ENCODE assay signal across 8 cellular contexts in genomic region chr3:37967252-37967881, GRCh38. TPM values are rescaled to one million over a fixed set of nuclear protein-coding genes. Genes with fewer than 3 reads are reported as not detected.
DNase-seq lines count a peak whose midpoint lies in the region; ATAC-seq, FAIRE-seq and TF ChIP-seq lines count a peak whose summit lies in the region.

No MANE protein-coding gene starts in this region.

- peaks cover 0 to 50% (median 0%) of the 10 kb centered on the region in 9 donors for H3K36me3 ChIP-seq in heart right ventricle

- no peak overlapping the region for H3K27ac ChIP-seq in A549
- peak overlapping the region in 6 of 10 donors; percentile 0 to 84 (median 68) for H3K27ac ChIP-seq in heart right ventricle

- no peaks in the 10 kb centered on the region for H3K27me3 ChIP-seq in heart right ventricle

- peak; percentile 79 for TF ChIP-seq CTCF in A549 (IDR thresholded peaks at IDR 0.05)
- TF ChIP-seq CTCF in GM13977 (IDR thresholded peaks at IDR 0.05; ENCODE audit: extremely low read depth, insufficient read depth, missing control alignments), result peak; percentile 87
- peak; percentile 60 to 90 (median 87) for TF ChIP-seq CTCF in heart right ventricle (IDR thresholded peaks at IDR 0.05)

- CTCF ChIA-PET in A549 (lab: Yijun Ruan, JAX), result interaction anchor here (0.5 to 6.4 kb wide), 37 partner anchors 9 to 1238 kb away, joined by 3 to 74 read pairs (median 4); no protein-coding TSS in a partner anchor
- CTCF ChIA-PET in activated naive CD4-positive, alpha-beta T cell treated with anti-CD3 and anti-CD28 coated beads, Interleukin-2, amount 10 ng/mL, durations not matched to agents 7 days and 5 days (lab: Charles Lee), result interaction anchor here (0.6 to 5.0 kb wide), 26 partner anchors 9 to 476 kb away, joined by 3 to 37 read pairs (median 3); no protein-coding TSS in a partner anchor

- POLR2A ChIA-PET in A549 (lab: Yijun Ruan, JAX), result interaction anchor here (1.3 kb wide), 1 partner anchor 112 kb away, joined by 4 read pairs; no protein-coding TSS in a partner anchor

- peaks cover 13% of the 10 kb centered on the region for H3K27me3 Mint-ChIP-seq in activated naive CD4-positive, alpha-beta T cell treated with anti-CD3 and anti-CD28 coated beads, Interleukin-2, amount 10 ng/mL, durations not matched to agents 7 days and 5 days

- H3K4me3 ChIP-seq in A549 (no peak overlapping the region), heart right ventricle (no peak overlapping the region)

- peak; percentile 83 to 84 for TF ChIP-seq RAD21 in A549 (conservative IDR thresholded peaks at IDR 0.05 in 1 of 2, IDR thresholded peaks at IDR 0.05 in 1 of 2)

- peaks cover 36% of the 10 kb centered on the region for H3K4me1 ChIP-seq in A549
- peaks cover 10 to 64% (median 41%) of the 10 kb centered on the region in 9 donors for H3K4me1 ChIP-seq in heart right ventricle

- H3K4me1 Mint-ChIP-seq in activated naive CD4-positive, alpha-beta T cell treated with anti-CD3 and anti-CD28 coated beads, Interleukin-2, amount 10 ng/mL, durations not matched to agents 7 days and 5 days, result no peaks in the 10 kb centered on the region

- H3K4me3 Mint-ChIP-seq in activated naive CD4-positive, alpha-beta T cell treated with anti-CD3 and anti-CD28 coated beads, Interleukin-2, amount 10 ng/mL, durations not matched to agents 7 days and 5 days, result no peak overlapping the region

- 31% methylated on average over 7 of the region's 7 CpGs for WGBS in A549 (ENCODE audit: missing lambda C conversion rate)
- WGBS in heart right ventricle, 2 donors, result 41 to 44% methylated on average over 7 of the region's 7 CpGs

- ATAC-seq in A549 (peak; percentile 88 to 97), HG03175 (IDR thresholded peaks at IDR 0.05; ENCODE audit: unreplicated experiment) (peak; percentile 73), heart right ventricle (peak; percentile 59 to 80 (median 73))

- TF ChIP-seq EP300 in A549 (IDR thresholded peaks at IDR 0.05), result no peak

- H3K27ac Mint-ChIP-seq in activated naive CD4-positive, alpha-beta T cell treated with anti-CD3 and anti-CD28 coated beads, Interleukin-2, amount 10 ng/mL, durations not matched to agents 7 days and 5 days, result no peak overlapping the region

- no peak overlapping the region; the same call in 2 of the 3 replicates for H3K4me2 ChIP-seq in A549

- TF ChIP-seq POLR2A in A549 (IDR thresholded peaks at IDR 0.05; ENCODE audit: low read length), result no peak

- intact Hi-C loops in heart right ventricle (cut with DNase I), result loop anchor here in 8 of 10 donors (1.0 to 5.0 kb wide), 5 partner anchors 111 to 115 kb away; no protein-coding TSS in a partner anchor

- DNase-seq in A549 (ENCODE audit: low read depth in 1 of 2, low spot score in 1 of 2) (peak; percentile 74 to 82), GM13977 (ENCODE audit: low spot score) (peak; percentile 70), SK-MEL-5 (ENCODE audit: low read depth, low spot score) (peak; percentile 81), heart right ventricle (peak; percentile 63 to 69), renal cortical epithelial cell (ENCODE audit: low read depth) (peak; percentile 51), cerebellar nuclear complex (lab: John Stamatoyannopoulos, UW) (no peak)
- peak; percentile 76 for DNase-seq in activated naive CD4-positive, alpha-beta T cell treated with anti-CD3 and anti-CD28 coated beads, Interleukin-2, amount 10 ng/mL, durations not matched to agents 7 days and 5 days

- H3K9me3 ChIP-seq in A549, result no peaks in the 10 kb centered on the region
- H3K9me3 ChIP-seq in heart right ventricle, result no peaks in the 10 kb centered on the region

- H3K36me3 Mint-ChIP-seq in activated naive CD4-positive, alpha-beta T cell treated with anti-CD3 and anti-CD28 coated beads, Interleukin-2, amount 10 ng/mL, durations not matched to agents 7 days and 5 days, result no peaks in the 10 kb centered on the region

- H3K9me3 Mint-ChIP-seq in activated naive CD4-positive, alpha-beta T cell treated with anti-CD3 and anti-CD28 coated beads, Interleukin-2, amount 10 ng/mL, durations not matched to agents 7 days and 5 days, result no peaks in the 10 kb centered on the region

- FAIRE-seq in A549 (lab: Jason Lieb, UNC), result no peak

- in situ Hi-C loops in GM13977 (cut with MboI; ENCODE audit: low pct_unique_long_range_greater_than_20kb, low sequenced_read_pairs, unreplicated experiment), result loop anchor here (10.0 kb wide), 1 partner anchor 113 kb away; no protein-coding TSS in a partner anchor
- in situ Hi-C loops in SK-MEL-5 (cut with HindIII; ENCODE audit: low pct_unique_long_range_greater_than_20kb, low sequenced_read_pairs), result no loop called here

TF ChIP-seq in A549, 52 proteins besides CTCF, POLR2A, EP300 and RAD21:
- TF ChIP-seq ZSCAN20 (CRISPR knock-in tag; IDR thresholded peaks at IDR 0.05) (no peak), EHF (CRISPR knock-in tag; IDR thresholded peaks at IDR 0.05) (no peak), MAFK (IDR thresholded peaks at IDR 0.05; ENCODE audit: partially characterized antibody) (no peak), SMC3 (IDR thresholded peaks at IDR 0.05) (peak; percentile 95)
- TF ChIP-seq, protein P1, sequence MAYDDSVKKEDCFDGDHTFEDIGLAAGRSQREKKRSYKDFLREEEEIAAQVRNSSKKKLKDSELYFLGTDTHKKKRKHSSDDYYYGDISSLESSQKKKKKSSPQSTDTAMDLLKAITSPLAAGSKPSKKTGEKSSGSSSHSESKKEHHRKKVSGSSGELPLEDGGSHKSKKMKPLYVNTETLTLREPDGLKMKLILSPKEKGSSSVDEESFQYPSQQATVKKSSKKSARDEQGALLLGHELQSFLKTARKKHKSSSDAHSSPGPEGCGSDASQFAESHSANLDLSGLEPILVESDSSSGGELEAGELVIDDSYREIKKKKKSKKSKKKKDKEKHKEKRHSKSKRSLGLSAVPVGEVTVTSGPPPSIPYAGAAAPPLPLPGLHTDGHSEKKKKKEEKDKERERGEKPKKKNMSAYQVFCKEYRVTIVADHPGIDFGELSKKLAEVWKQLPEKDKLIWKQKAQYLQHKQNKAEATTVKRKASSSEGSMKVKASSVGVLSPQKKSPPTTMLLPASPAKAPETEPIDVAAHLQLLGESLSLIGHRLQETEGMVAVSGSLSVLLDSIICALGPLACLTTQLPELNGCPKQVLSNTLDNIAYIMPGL (CRISPR knock-in tag; IDR thresholded peaks at IDR 0.05; ENCODE audit: borderline replicate concordance), result no peak

RNA-seq across cellular contexts. Expression of gene VILL, which starts 23.2 kb away (rescaled TPM):
- polyA plus RNA-seq in A549 (2011; rRNA removed) (0.22 and 0.49 TPM in 2 replicates), A549 (2017; fragmentation: RNase III; extraction: RNeasy Plus Mini Kit Qiagen cat#74134 plus additional on column Dnase treatment) (0.04 to 0.08 TPM (median 0.05 TPM) in 3 replicates), heart right ventricle (1 to 10 TPM; 4.8 to 6.4 TPM)
- polyA plus RNA-seq in A549 (2012; cell fraction: cytosol; rRNA removed), result 0.16 and 0.23 TPM in 2 replicates
- 0.55 TPM in 2 replicates for polyA plus RNA-seq in A549 (2012; cell fraction: nucleus; rRNA removed)
- 0.49 and 0.91 TPM in 2 replicates for polyA minus RNA-seq in A549 (2011; rRNA and poly(A)+ RNA removed)
- 3.6 and 3.7 TPM in 2 replicates for total RNA-seq in SK-MEL-5 (2014; rRNA removed; shearing (Covaris generic))
- polyA plus RNA-seq in SK-MEL-5 (2015; cell fraction: cytosol; rRNA removed), result 2.5 and 4.4 TPM in 2 replicates
- 40.4 and 50.6 TPM in 2 replicates for polyA plus RNA-seq in SK-MEL-5 (2015; cell fraction: nucleus; rRNA removed)
- total RNA-seq in heart right ventricle (1 to 10 TPM; 1.2 to 3.7 (median 2.1) TPM), renal cortical epithelial cell (4.0 and 4.5 TPM in 2 replicates)

Comparison
In these comparisons a context has a peak if more than half of its experiments do, and no peak if none do; other contexts are left out.
1. DNase-seq: peak in A549 (2 of 2), GM13977 (single experiment), SK-MEL-5 (single experiment), activated naive CD4-positive, alpha-beta T cell treated with anti-CD3 and anti-CD28 coated beads, Interleukin-2, amount 10 ng/mL, durations not matched to agents 7 days and 5 days (single experiment), heart right ventricle (2 of 2) and renal cortical epithelial cell (single experiment); none in cerebellar nuclear complex (0 of 2).
2. H3K27ac ChIP-seq: peak in heart right ventricle (6 of 10); none in A549 (0 of 2).
3. Peak in every context shown above with its lines, with median percentiles within 50 percentile points of each other: ATAC-seq and CTCF ChIP-seq.